18 cellular contexts compared by ENCODE assay signal in the genomic region with DNA sequence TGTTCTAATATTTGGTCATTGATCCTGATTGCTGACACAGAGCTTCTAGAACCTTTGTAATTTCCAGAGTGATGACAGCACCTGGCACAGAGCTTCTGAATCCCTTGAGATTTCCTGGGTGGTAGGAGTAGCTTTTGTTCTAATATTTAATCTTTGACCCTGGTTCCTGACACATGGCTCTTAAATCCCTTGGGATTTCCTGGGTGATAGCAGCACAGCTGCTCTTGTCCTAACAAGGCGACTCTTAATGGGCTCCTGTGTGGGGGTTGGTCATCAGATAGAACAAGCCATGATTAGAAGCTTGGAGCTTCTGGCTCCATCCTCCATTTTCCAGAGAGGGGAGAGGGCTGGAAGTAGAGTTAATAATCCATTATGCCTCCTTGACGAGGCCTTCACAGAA. TPM values are rescaled to one million over a fixed set of nuclear protein-coding genes. Genes with fewer than 3 reads are reported as not detected.
DNase-seq lines count a peak whose midpoint lies in the region; TF ChIP-seq lines count a peak whose summit lies in the region.
"Had no signal": no experiment of that assay in that cellular context is flagged by ENCODE, and none has a peak within 500 bp of the region (broad histone marks: within the 10 kb centered on the region; RNA-seq: fewer than 3 reads in every experiment).

No MANE protein-coding gene starts in this region.

- H3K9me3 ChIP-seq in WERI-Rb-1 (ENCODE audit: severe bottlenecking): peaks cover 8% of the 10 kb centered on the region
- no peaks in the 10 kb centered on the region for H3K9me3 ChIP-seq in smooth muscle cell (replicated peaks; ENCODE audit: low read depth)

- no peak overlapping the region for H3K9ac ChIP-seq in smooth muscle cell (ENCODE audit: low read depth)

- H3K27ac ChIP-seq in WERI-Rb-1 (peak overlapping the region; percentile 32), smooth muscle cell (ENCODE audit: low read depth) (no peak overlapping the region)

- H3K4me3 ChIP-seq in WERI-Rb-1 (ENCODE audit: low read depth, low read length) (no peak overlapping the region), smooth muscle cell (no peak overlapping the region)

- H3F3A ChIP-seq in smooth muscle cell (ENCODE audit: low read depth): no peaks in the 10 kb centered on the region

- peak; percentile 51 for DNase-seq in NCI-H2171 treated with DMSO at 0.1 percent for 48 hours (lab: John Stamatoyannopoulos, UW)
- no peak for DNase-seq in NCI-H2171 (lab: John Stamatoyannopoulos, UW)
- DNase-seq in NCI-H2029 treated with DMSO at 0.1 percent for 48 hours (lab: John Stamatoyannopoulos, UW): peak; percentile 88
- peak; percentile 92 for DNase-seq in WERI-Rb-1
- no peak for DNase-seq in smooth muscle cell (lab: John Stamatoyannopoulos, UW; ENCODE audit: unreplicated experiment)
- no peak for DNase-seq in NCI-H748 treated with DMSO at 0.1 percent for 48 hours (lab: John Stamatoyannopoulos, UW)
- no peak for DNase-seq in HT-29 (ENCODE audit: low spot score)
- DNase-seq in hippocampal formation (lab: John Stamatoyannopoulos, UW): no peak
- DNase-seq: C1 segment of cervical spinal cord; DMS79; H9; MM.1S; NCI-H1092 treated with DMSO at 0.1 percent for 48 hours; NCI-H1694 treated with DMSO at 0.1 percent for 48 hours; NK-92 treated with Interleukin-12 subunit alpha and Interleukin-12 subunit beta, amount 100 ng/mL, for 24 hours; OCI-M1; RPMI8226 had no signal

- H3K4me1 ChIP-seq in smooth muscle cell (ENCODE audit: low read depth): no peaks in the 10 kb centered on the region

- H3K36me3 ChIP-seq in WERI-Rb-1 (no peaks in the 10 kb centered on the region; the same call in none of the 2 replicates), smooth muscle cell (ENCODE audit: low read depth) (no peaks in the 10 kb centered on the region)

- H4K20me1 ChIP-seq in smooth muscle cell (ENCODE audit: low read depth): no peaks in the 10 kb centered on the region

- WGBS in smooth muscle cell (ENCODE audit: low lambda C conversion rate): 34% methylated on average over 2 of the region's 2 CpGs

- H3K27me3 ChIP-seq in WERI-Rb-1 (ENCODE audit: insufficient read depth, low read depth, severe bottlenecking): no peaks in the 10 kb centered on the region
- H3K27me3 ChIP-seq in smooth muscle cell (ENCODE audit: low read depth): no peaks in the 10 kb centered on the region

- H3K4me2 ChIP-seq in smooth muscle cell: peak overlapping the region; percentile 17

- no peak overlapping the region for H2AFZ ChIP-seq in smooth muscle cell (ENCODE audit: low read depth)

- no peaks in the 10 kb centered on the region for H3K79me2 ChIP-seq in smooth muscle cell (ENCODE audit: low read depth)

- no peak for TF ChIP-seq CTCF in WERI-Rb-1 (IDR thresholded peaks at IDR 0.05; ENCODE audit: low read depth, low read length)
- TF ChIP-seq CTCF in smooth muscle cell (IDR thresholded peaks at IDR 0.05; ENCODE audit: borderline replicate concordance, insufficient read depth, poor library complexity, severe bottlenecking): no peak

RNA-seq across cellular contexts. Expression of gene GMPR, which starts 18.4 kb away (rescaled TPM):
- 1.3 TPM in 1 of 2 replicates, not detected in the other for total RNA-seq in smooth muscle cell
- polyA plus RNA-seq in smooth muscle cell: 0.74 and 2.6 TPM in 2 replicates
- 0.08 and 0.55 TPM in 2 replicates for total RNA-seq in HT-29 (2014; rRNA removed; shearing (Covaris generic))
- total RNA-seq: G401 had no signal

Comparison
In these comparisons a context has a peak if more than half of its experiments do, and no peak if none do; other contexts are left out.
1. DNase-seq: peak in NCI-H2171 treated with DMSO at 0.1 percent for 48 hours (single experiment), NCI-H2029 treated with DMSO at 0.1 percent for 48 hours (single experiment) and WERI-Rb-1 (single experiment); none in NCI-H2171 (single experiment), smooth muscle cell (single experiment), NCI-H748 treated with DMSO at 0.1 percent for 48 hours (single experiment), HT-29 (single experiment) and hippocampal formation (0 of 2).